ENCODE assay signal across 1 cellular context in the genomic region with DNA sequence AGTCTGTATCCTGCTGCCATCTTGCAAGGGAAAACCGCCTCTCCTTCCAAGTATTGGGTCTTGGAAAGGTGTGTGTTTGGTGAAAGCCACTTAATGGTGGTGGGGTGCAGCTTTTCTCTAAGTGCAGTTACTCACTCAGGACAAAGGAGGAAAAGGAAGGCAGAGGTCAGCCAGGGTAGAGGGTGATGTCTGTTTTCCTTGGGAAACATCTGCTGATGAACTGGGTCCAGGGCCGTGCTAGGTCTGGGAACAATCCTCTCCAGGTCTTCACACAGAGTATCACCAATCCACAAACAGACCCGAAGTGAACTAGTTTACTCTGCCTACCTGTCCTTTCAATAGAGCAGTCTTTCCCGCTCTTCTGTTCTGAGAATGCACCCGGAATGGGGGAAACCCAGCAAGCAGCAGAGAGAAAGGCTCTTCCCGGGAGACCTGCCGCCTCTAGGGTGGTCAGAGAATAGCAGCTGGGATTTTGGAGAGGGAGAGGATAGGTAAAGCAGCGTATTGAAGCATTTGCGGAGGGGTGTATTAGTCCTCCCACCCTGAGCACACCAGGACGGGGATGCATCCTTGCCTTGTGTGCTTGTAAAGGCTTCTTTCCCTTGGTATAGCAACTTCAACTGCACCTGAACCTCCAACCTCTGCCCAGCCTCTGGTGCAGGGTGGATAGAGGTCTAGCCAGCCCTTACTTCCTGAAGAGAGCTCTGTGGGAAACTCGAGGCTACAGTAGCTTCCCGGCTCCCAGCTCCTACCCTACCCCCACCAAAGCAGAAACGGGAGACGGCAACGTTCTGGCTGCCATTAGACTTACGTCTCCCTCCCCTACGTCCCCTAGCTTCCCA.
TF ChIP-seq lines count a peak whose summit lies in the region.

No MANE protein-coding gene starts in this region.

TF ChIP-seq in H1, 55 proteins besides CTCF, POLR2A, EP300 and RAD21:
- TF ChIP-seq, protein P1, sequence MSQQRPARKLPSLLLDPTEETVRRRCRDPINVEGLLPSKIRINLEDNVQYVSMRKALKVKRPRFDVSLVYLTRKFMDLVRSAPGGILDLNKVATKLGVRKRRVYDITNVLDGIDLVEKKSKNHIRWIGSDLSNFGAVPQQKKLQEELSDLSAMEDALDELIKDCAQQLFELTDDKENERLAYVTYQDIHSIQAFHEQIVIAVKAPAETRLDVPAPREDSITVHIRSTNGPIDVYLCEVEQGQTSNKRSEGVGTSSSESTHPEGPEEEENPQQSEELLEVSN (IDR thresholded peaks at IDR 0.05): peak; percentile 72
- TF ChIP-seq, protein P2, sequence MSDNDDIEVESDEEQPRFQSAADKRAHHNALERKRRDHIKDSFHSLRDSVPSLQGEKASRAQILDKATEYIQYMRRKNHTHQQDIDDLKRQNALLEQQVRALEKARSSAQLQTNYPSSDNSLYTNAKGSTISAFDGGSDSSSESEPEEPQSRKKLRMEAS (IDR thresholded peaks at IDR 0.05): 0 out of 2 replicates have a peak, but pooled peaks have one; percentile 31
- TF ChIP-seq, protein P3, sequence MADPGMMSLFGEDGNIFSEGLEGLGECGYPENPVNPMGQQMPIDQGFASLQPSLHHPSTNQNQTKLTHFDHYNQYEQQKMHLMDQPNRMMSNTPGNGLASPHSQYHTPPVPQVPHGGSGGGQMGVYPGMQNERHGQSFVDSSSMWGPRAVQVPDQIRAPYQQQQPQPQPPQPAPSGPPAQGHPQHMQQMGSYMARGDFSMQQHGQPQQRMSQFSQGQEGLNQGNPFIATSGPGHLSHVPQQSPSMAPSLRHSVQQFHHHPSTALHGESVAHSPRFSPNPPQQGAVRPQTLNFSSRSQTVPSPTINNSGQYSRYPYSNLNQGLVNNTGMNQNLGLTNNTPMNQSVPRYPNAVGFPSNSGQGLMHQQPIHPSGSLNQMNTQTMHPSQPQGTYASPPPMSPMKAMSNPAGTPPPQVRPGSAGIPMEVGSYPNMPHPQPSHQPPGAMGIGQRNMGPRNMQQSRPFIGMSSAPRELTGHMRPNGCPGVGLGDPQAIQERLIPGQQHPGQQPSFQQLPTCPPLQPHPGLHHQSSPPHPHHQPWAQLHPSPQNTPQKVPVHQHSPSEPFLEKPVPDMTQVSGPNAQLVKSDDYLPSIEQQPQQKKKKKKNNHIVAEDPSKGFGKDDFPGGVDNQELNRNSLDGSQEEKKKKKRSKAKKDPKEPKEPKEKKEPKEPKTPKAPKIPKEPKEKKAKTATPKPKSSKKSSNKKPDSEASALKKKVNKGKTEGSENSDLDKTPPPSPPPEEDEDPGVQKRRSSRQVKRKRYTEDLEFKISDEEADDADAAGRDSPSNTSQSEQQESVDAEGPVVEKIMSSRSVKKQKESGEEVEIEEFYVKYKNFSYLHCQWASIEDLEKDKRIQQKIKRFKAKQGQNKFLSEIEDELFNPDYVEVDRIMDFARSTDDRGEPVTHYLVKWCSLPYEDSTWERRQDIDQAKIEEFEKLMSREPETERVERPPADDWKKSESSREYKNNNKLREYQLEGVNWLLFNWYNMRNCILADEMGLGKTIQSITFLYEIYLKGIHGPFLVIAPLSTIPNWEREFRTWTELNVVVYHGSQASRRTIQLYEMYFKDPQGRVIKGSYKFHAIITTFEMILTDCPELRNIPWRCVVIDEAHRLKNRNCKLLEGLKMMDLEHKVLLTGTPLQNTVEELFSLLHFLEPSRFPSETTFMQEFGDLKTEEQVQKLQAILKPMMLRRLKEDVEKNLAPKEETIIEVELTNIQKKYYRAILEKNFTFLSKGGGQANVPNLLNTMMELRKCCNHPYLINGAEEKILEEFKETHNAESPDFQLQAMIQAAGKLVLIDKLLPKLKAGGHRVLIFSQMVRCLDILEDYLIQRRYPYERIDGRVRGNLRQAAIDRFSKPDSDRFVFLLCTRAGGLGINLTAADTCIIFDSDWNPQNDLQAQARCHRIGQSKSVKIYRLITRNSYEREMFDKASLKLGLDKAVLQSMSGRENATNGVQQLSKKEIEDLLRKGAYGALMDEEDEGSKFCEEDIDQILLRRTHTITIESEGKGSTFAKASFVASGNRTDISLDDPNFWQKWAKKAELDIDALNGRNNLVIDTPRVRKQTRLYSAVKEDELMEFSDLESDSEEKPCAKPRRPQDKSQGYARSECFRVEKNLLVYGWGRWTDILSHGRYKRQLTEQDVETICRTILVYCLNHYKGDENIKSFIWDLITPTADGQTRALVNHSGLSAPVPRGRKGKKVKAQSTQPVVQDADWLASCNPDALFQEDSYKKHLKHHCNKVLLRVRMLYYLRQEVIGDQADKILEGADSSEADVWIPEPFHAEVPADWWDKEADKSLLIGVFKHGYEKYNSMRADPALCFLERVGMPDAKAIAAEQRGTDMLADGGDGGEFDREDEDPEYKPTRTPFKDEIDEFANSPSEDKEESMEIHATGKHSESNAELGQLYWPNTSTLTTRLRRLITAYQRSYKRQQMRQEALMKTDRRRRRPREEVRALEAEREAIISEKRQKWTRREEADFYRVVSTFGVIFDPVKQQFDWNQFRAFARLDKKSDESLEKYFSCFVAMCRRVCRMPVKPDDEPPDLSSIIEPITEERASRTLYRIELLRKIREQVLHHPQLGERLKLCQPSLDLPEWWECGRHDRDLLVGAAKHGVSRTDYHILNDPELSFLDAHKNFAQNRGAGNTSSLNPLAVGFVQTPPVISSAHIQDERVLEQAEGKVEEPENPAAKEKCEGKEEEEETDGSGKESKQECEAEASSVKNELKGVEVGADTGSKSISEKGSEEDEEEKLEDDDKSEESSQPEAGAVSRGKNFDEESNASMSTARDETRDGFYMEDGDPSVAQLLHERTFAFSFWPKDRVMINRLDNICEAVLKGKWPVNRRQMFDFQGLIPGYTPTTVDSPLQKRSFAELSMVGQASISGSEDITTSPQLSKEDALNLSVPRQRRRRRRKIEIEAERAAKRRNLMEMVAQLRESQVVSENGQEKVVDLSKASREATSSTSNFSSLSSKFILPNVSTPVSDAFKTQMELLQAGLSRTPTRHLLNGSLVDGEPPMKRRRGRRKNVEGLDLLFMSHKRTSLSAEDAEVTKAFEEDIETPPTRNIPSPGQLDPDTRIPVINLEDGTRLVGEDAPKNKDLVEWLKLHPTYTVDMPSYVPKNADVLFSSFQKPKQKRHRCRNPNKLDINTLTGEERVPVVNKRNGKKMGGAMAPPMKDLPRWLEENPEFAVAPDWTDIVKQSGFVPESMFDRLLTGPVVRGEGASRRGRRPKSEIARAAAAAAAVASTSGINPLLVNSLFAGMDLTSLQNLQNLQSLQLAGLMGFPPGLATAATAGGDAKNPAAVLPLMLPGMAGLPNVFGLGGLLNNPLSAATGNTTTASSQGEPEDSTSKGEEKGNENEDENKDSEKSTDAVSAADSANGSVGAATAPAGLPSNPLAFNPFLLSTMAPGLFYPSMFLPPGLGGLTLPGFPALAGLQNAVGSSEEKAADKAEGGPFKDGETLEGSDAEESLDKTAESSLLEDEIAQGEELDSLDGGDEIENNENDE (IDR thresholded peaks at IDR 0.05; ENCODE audit: insufficient replicate concordance, low read length): no peak
- TF ChIP-seq CHD1 (IDR thresholded peaks at IDR 0.05; ENCODE audit: low read depth, low read length): no peak
- 0 out of 2 replicates have a peak, but pooled peaks have one; percentile 11 for TF ChIP-seq TBP (IDR thresholded peaks at IDR 0.05; ENCODE audit: low read depth, low read length)
